ENCODE assay signal across 29 cellular contexts in the genomic region with DNA sequence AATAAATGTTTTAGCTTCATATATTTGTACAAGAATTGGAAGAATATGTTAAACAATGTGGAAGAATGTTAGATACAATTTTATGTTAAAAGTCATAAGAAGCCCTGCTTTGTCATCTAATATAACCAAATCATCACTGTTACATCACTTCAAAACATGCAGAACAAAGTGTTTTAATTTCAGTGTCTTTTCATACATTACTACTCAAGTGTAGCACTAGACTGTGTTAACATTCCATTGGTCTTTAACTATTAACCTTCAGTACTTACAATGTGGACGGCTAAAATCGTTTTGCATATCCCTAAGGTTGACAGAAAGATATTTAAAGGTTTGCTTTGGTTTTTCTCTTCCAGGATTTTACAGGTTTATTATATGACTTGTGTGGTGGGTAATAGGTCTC. TPM values are rescaled to one million over a fixed set of nuclear protein-coding genes. Genes with fewer than 3 reads are reported as not detected.
"Had no signal": no experiment of that assay in that cellular context is flagged by ENCODE, and none has a peak within 500 bp of the region (broad histone marks: within the 10 kb centered on the region; RNA-seq: fewer than 3 reads in every experiment).

No MANE protein-coding gene starts in this region.

- DNase-seq: activated CD4-positive, alpha-beta T cell treated with anti-CD3 and anti-CD28 coated beads for 36 hours; activated CD4-positive, alpha-beta T cell treated with anti-CD3 and anti-CD28 coated beads, Interleukin-2, amount 10 ng/mL, durations not matched to agents 7 days and 5 days; activated CD4-positive, alpha-beta T cell treated with anti-CD3 and anti-CD28 coated beads, Interleukin-2, amount 50 U/mL, for 48 hours; activated CD8-positive, alpha-beta T cell treated with anti-CD3 and anti-CD28 coated beads, Interleukin-2, amount 10 ng/mL, durations not matched to agents 7 days and 5 days; activated gamma-delta T cell; activated naive CD4-positive, alpha-beta T cell treated with Interleukin-2 at 50 U/mL for 16 hours; activated naive CD8-positive, alpha-beta T cell treated with anti-CD3 and anti-CD28 coated beads, Interleukin-2, amount 10 ng/mL, durations not matched to agents 7 days and 5 days; activated T-cell treated with anti-CD3 and anti-CD28 coated beads, Interleukin-2, amount 50 U/mL, for 24 hours; amygdala; body of pancreas; Karpas-422; KBM-7; NCI-H1105; NCI-H1417 treated with DMSO at 0.1 percent for 48 hours; NCI-H187 treated with DMSO at 0.1 percent for 48 hours; NCI-H2081; NCI-H2171 treated with DMSO at 0.1 percent for 48 hours; NCI-H2227 treated with DMSO at 0.1 percent for 48 hours; NCI-H524 treated with DMSO at 0.1 percent for 48 hours; SHP77; SJCRH30; T1000; WERI-Rb-1 had no signal

- H3K27ac ChIP-seq: body of pancreas, breast epithelium, SJCRH30, SK-N-MC, WERI-Rb-1 had no signal

- ATAC-seq: activated CD4-positive, alpha-beta T cell treated with anti-CD3 and anti-CD28 coated beads for 36 hours; activated CD8-positive, alpha-beta T cell treated with anti-CD3 and anti-CD28 coated beads, Interleukin-2, amount 10 ng/mL, durations not matched to agents 7 days and 5 days; body of pancreas; Panc1 had no signal

- H3K9me3 ChIP-seq: ascending aorta, body of pancreas, breast epithelium, SJCRH30 had no signal

- H3K36me3 ChIP-seq: breast epithelium, WERI-Rb-1 had no signal

- H3K4me3 ChIP-seq: ascending aorta, body of pancreas, breast epithelium, SJCRH30, SK-N-MC had no signal

- H3K27me3 ChIP-seq: ascending aorta, body of pancreas, breast epithelium, SJCRH30 had no signal

RNA-seq across cellular contexts. Expression of gene VCAN, which starts 50.9 kb away (rescaled TPM):
- total RNA-seq: activated CD4-positive, alpha-beta T cell treated with anti-CD3 and anti-CD28 coated beads for 36 hours; activated T-helper 2 cell treated with anti-CD3 and anti-CD28 coated beads, Interferon-gamma antibody, Interleukin-2, Interleukin-4, amounts not matched to agents 10 μg/mL and 5 μg/mL and 100 μg/mL, durations not matched to agents 14 hours and 24 hours and 36 hours; T-helper 2 cell treated with Interferon-gamma antibody and Interleukin-4, amounts not matched to agents 100 ng/mL and 5 ng/mL, for 36 hours had no signal
